Comparison of ENCODE assay signal across 7 cellular contexts in genomic region chr18:36825526-36825925, GRCh38.
"Had no signal": no experiment of that assay in that cellular context is flagged by ENCODE, and none has a peak within 500 bp of the region (broad histone marks: within the 10 kb centered on the region; RNA-seq: fewer than 3 reads in every experiment).

No MANE protein-coding gene starts in this region.

- H3K9me3 Mint-ChIP-seq: IgD-negative memory B cell had no signal

- H3K36me3 Mint-ChIP-seq: IgD-negative memory B cell had no signal

- H3K27me3 Mint-ChIP-seq: IgD-negative memory B cell had no signal

- H3K4me3 ChIP-seq: K562 had no signal

- H3K27ac ChIP-seq: HL-60 had no signal

- H3K27ac Mint-ChIP-seq: IgD-negative memory B cell had no signal

- FAIRE-seq: HepG2, HTR-8/SVneo, K562 had no signal

- ATAC-seq: HepG2, K562 had no signal

- DNase-seq: IMR-90, KBM-7 had no signal
